In genomic region chr19:48492925-48493717, GRCh38 we compare ENCODE assay signal across 8 cellular contexts. TPM values are rescaled to one million over a fixed set of nuclear protein-coding genes. Genes with fewer than 3 reads are reported as not detected.
A peak's percentile ranks its signal among the peaks of the same experiment; 100 is the strongest.
DNase-seq lines count a peak whose midpoint lies in the region; ATAC-seq and TF ChIP-seq lines count a peak whose summit lies in the region.

No MANE protein-coding gene starts in this region.

- ATAC-seq in GM18517 (IDR thresholded peaks at IDR 0.05; ENCODE audit: unreplicated experiment) (peak; percentile 69), HG03060 (IDR thresholded peaks at IDR 0.05; ENCODE audit: low read depth, unreplicated experiment) (peak; percentile 67), left colon (peak; percentile 79)
- ATAC-seq in activated CD4-positive, alpha-beta T cell treated with anti-CD3 and anti-CD28 coated beads for 36 hours, result peak; percentile 81

- peak overlapping the region; percentile 42 for H3K27ac Mint-ChIP-seq in activated CD4-positive, alpha-beta T cell treated with anti-CD3 and anti-CD28 coated beads for 36 hours

- peak overlapping the region; percentile 74 for H3K4me3 ChIP-seq in choroid plexus epithelial cell (ENCODE audit: low read depth, low read length)

- H3K4me1 Mint-ChIP-seq in activated CD4-positive, alpha-beta T cell treated with anti-CD3 and anti-CD28 coated beads for 36 hours, result peaks cover 30% of the 10 kb centered on the region

- intact Hi-C loops in activated CD4-positive, alpha-beta T cell treated with anti-CD3 and anti-CD28 coated beads for 36 hours (cut with DNase I, micrococcal nuclease), result loop anchor here (1.0 to 10.0 kb wide), 17 partner anchors 8 to 1221 kb away; partner anchors contain the start of genes CYTH2 (in 2 of the 2), DBP (in 1 of the 2), FTL (in 1 of the 2) and GRIN2D (in 1 of the 2)
- intact Hi-C loops in left colon (cut with DNase I, micrococcal nuclease), result no loop called here

- TF ChIP-seq CTCF in 22Rv1 (IDR thresholded peaks at IDR 0.05) (no peak), choroid plexus epithelial cell (conservative IDR thresholded peaks at IDR 0.05; ENCODE audit: low read depth, low read length) (no peak)

- H3K4me3 Mint-ChIP-seq in activated CD4-positive, alpha-beta T cell treated with anti-CD3 and anti-CD28 coated beads for 36 hours, result peak overlapping the region; percentile 68

- peaks cover 39% of the 10 kb centered on the region for H3K27me3 Mint-ChIP-seq in activated CD4-positive, alpha-beta T cell treated with anti-CD3 and anti-CD28 coated beads for 36 hours

- no peaks in the 10 kb centered on the region for H3K9me3 Mint-ChIP-seq in activated CD4-positive, alpha-beta T cell treated with anti-CD3 and anti-CD28 coated beads for 36 hours (ENCODE audit: low read depth)

- CTCF ChIA-PET in activated CD4-positive, alpha-beta T cell treated with anti-CD3 and anti-CD28 coated beads for 36 hours (lab: Charles Lee), result interaction anchor here (0.6 to 2.4 kb wide), 10 partner anchors 13 to 615 kb away, joined by 3 to 11 read pairs (median 3); partner anchors contain the start of genes KDELR1 and RUVBL2

- H3K27ac ChIP-seq in 22Rv1, result peak overlapping the region; percentile 66

- DNase-seq in NCI-H226 (peak; percentile 89), choroid plexus epithelial cell (ENCODE audit: low read depth) (peak; percentile 99), left colon (peak; percentile 96 to 98)
- DNase-seq in activated CD4-positive, alpha-beta T cell treated with anti-CD3 and anti-CD28 coated beads for 36 hours, result peak; percentile 98
- peak; percentile 66 to 74 for DNase-seq in stimulated activated CD4-positive, alpha-beta T cell treated with anti-CD3 and anti-CD28 coated beads, Interleukin-1b, Interleukin-23, amount 100 ng/mL, for 4 hours (ENCODE audit: low read depth in 2 of 2)

- H3K36me3 Mint-ChIP-seq in activated CD4-positive, alpha-beta T cell treated with anti-CD3 and anti-CD28 coated beads for 36 hours (ENCODE audit: low read depth), result no peaks in the 10 kb centered on the region

- POLR2A ChIA-PET in activated CD4-positive, alpha-beta T cell treated with anti-CD3 and anti-CD28 coated beads for 36 hours (lab: Charles Lee), result interaction anchor here (0.5 to 1.5 kb wide), 8 partner anchors 12 to 781 kb away, joined by 3 to 10 read pairs (median 4); partner anchors contain the start of genes RPL18, SPHK2, SYNGR4 and TMEM143

RNA-seq across cellular contexts. Expression of gene LMTK3, which starts 18.5 kb away (rescaled TPM):
- 1 to 10 TPM; 3.9 to 4.5 TPM for total RNA-seq in activated CD4-positive, alpha-beta T cell treated with anti-CD3 and anti-CD28 coated beads for 36 hours
- total RNA-seq in left colon, result 1 to 10 TPM in 1 of 2 donors, under 1 TPM in 1; 0.87 to 1.1 TPM

RNA-seq across cellular contexts. Expression of gene CYTH2, which starts 24.0 kb away (rescaled TPM):
- 10 to 100 TPM; 22.5 to 24.2 TPM for total RNA-seq in activated CD4-positive, alpha-beta T cell treated with anti-CD3 and anti-CD28 coated beads for 36 hours
- 10 to 100 TPM; 68.3 to 75.6 TPM for total RNA-seq in left colon

RNA-seq across cellular contexts. Expression of gene KCNJ14, which starts 37.7 kb away (rescaled TPM):
- 1 to 10 TPM in 1 of 2 experiments, under 1 TPM in 1; 0.86 to 1.1 TPM for total RNA-seq in activated CD4-positive, alpha-beta T cell treated with anti-CD3 and anti-CD28 coated beads for 36 hours
- total RNA-seq in left colon, result 1 to 10 TPM in 1 of 2 donors, under 1 TPM in 1; 0.34 to 1.2 TPM

RNA-seq across cellular contexts. Expression of gene GRWD1, which starts 47.3 kb away (rescaled TPM):
- 10 to 100 TPM; 43.4 to 51.3 TPM for total RNA-seq in activated CD4-positive, alpha-beta T cell treated with anti-CD3 and anti-CD28 coated beads for 36 hours
- 10 to 100 TPM; 22.3 to 25.1 TPM for total RNA-seq in left colon

RNA-seq across cellular contexts. Expression of gene SULT2B1, which starts 58.9 kb away (rescaled TPM):
- not detected for total RNA-seq in activated CD4-positive, alpha-beta T cell treated with anti-CD3 and anti-CD28 coated beads for 36 hours
- under 1 TPM; 0.87 to 0.89 TPM for total RNA-seq in left colon

Comparison
In these comparisons a context has a peak if more than half of its experiments do, and no peak if none do; other contexts are left out.
1. Peak in every context shown above with its lines: DNase-seq, ATAC-seq, H3K4me3 ChIP-seq and H3K27ac ChIP-seq.
2. intact Hi-C loops: an anchor here in activated CD4-positive, alpha-beta T cell treated with anti-CD3 and anti-CD28 coated beads for 36 hours (1.0 to 10.0 kb wide); none called in left colon.